ENCODE assay signal across 25 cellular contexts in the genomic region with DNA sequence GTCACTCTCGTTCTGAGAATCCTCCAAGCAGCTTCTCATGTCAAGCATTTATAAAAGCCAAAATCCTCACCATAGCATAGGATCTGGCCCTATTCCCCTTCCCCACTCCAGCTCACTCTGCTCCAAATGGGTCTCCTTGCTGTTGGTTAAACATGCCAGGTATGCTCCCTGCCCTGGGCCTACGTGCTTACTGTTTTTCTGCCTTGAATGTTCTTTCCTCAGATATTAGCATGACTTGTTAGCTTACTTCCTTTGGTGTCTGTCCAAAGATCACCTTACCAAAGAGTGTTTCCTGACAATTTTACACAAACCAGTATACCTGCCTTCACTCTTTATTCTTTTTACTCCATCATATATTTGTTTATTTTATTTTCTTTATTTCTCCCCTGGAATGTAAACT.
"Had no signal": no experiment of that assay in that cellular context is flagged by ENCODE, and none has a peak within 500 bp of the region (broad histone marks: within the 10 kb centered on the region; RNA-seq: fewer than 3 reads in every experiment).

No MANE protein-coding gene starts in this region.

- H3K27ac Mint-ChIP-seq: activated CD4-positive, alpha-beta memory T cell treated with anti-CD3 and anti-CD28 coated beads for 36 hours; activated CD4-positive, alpha-beta T cell treated with anti-CD3 and anti-CD28 coated beads, Interleukin-2, amount 10 ng/mL, durations not matched to agents 7 days and 5 days had no signal

- H3K4me1 ChIP-seq: ascending aorta had no signal

- H3K27me3 Mint-ChIP-seq: activated CD4-positive, alpha-beta memory T cell treated with anti-CD3 and anti-CD28 coated beads for 36 hours; activated CD4-positive, alpha-beta T cell treated with anti-CD3 and anti-CD28 coated beads, Interleukin-2, amount 10 ng/mL, durations not matched to agents 7 days and 5 days had no signal

- H3K9me3 ChIP-seq: ascending aorta, body of pancreas had no signal

- H3K4me3 ChIP-seq: ascending aorta, body of pancreas had no signal

- H3K9me3 Mint-ChIP-seq: activated CD4-positive, alpha-beta memory T cell treated with anti-CD3 and anti-CD28 coated beads for 36 hours; activated CD4-positive, alpha-beta T cell treated with anti-CD3 and anti-CD28 coated beads, Interleukin-2, amount 10 ng/mL, durations not matched to agents 7 days and 5 days had no signal

- H3K27ac ChIP-seq: ascending aorta, VCaP had no signal

- DNase-seq: activated CD4-positive, alpha-beta memory T cell treated with anti-CD3 and anti-CD28 coated beads for 36 hours; activated CD4-positive, alpha-beta T cell treated with anti-CD3 and anti-CD28 coated beads, Interleukin-2, amount 10 ng/mL, durations not matched to agents 7 days and 5 days; activated CD4-positive, CD25-positive, alpha-beta regulatory T cell; activated CD8-positive, alpha-beta memory T cell treated with anti-CD3 and anti-CD28 coated beads, Interleukin-2, amount 50 U/mL, for 48 hours; activated naive CD4-positive, alpha-beta T cell treated with anti-CD3 and anti-CD28 coated beads, Interleukin-2, amount 50 U/mL, for 16 hours; activated T-cell treated with anti-CD3 and anti-CD28 coated beads, Interleukin-2, amount 50 U/mL, for 1 hour; amniotic stem cell; cerebellar nuclear complex; IMR-90; Kasumi-1; KBM-7; NCI-H1092; NCI-H1417; NCI-H1930; NCI-H2171; NCI-H2227 treated with DMSO at 0.1 percent for 48 hours; NCI-H446 treated with DMSO at 0.1 percent for 48 hours; NCI-H526; NCI-H774; SIG-M5; T-helper 2 cell; T1000 had no signal

- H3K4me3 Mint-ChIP-seq: activated CD4-positive, alpha-beta memory T cell treated with anti-CD3 and anti-CD28 coated beads for 36 hours; activated CD4-positive, alpha-beta T cell treated with anti-CD3 and anti-CD28 coated beads, Interleukin-2, amount 10 ng/mL, durations not matched to agents 7 days and 5 days had no signal

- H3K27me3 ChIP-seq: ascending aorta, body of pancreas had no signal
